In the genomic region with DNA sequence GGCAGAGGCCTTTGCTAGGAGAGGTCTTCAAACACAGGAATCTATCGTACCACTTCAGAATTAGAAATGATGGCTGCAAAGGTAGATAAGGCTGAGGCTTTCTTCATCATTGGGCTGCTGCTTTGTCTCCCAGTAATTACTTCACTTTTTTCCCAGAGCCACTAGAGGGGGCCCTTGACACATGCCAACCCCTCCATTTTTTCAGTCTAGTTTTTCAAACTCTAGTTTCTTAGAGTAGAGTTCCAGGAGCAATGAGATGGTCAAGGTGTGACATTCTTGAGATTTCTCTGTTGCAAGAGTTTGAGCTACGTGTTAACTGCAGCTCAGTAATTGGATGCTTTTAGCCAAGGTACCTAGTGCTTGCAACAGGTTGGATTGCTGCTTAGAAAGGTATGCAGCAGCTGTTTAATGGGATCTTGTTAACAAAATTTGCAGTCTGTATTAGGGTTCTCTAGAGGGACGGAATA, we compare ENCODE assay signal across 9 cellular contexts. TPM values are rescaled to one million over a fixed set of nuclear protein-coding genes. Genes with fewer than 3 reads are reported as not detected.
DNase-seq lines count a peak whose midpoint lies in the region; ATAC-seq and TF ChIP-seq lines count a peak whose summit lies in the region.
"Had no signal": no experiment of that assay in that cellular context is flagged by ENCODE, and none has a peak within 500 bp of the region (broad histone marks: within the 10 kb centered on the region; RNA-seq: fewer than 3 reads in every experiment).

No MANE protein-coding gene starts in this region.

- no peak overlapping the region for H3K4me3 ChIP-seq in KMS-11 (IDR thresholded peaks at IDR 0.05; ENCODE audit: insufficient read depth, low read depth, low read length)
- H3K4me3 ChIP-seq: BLaER1 had no signal

- no peak overlapping the region for H3K27ac ChIP-seq in KMS-11
- H3K27ac ChIP-seq: BLaER1 had no signal

- intact Hi-C loops in Right ventricle myocardium superior (cut with DNase I) = no loop called here

- no peaks in the 10 kb centered on the region for H3K27me3 Mint-ChIP-seq in activated naive CD4-positive, alpha-beta T cell treated with anti-CD3 and anti-CD28 coated beads, Interleukin-2, amount 50 U/mL, for 24 hours

- no peak overlapping the region for H2AFZ ChIP-seq in KMS-11 (ENCODE audit: low read depth)

- H3K9me3 Mint-ChIP-seq in activated naive CD4-positive, alpha-beta T cell treated with anti-CD3 and anti-CD28 coated beads, Interleukin-2, amount 50 U/mL, for 24 hours = no peaks in the 10 kb centered on the region

- H3K4me1 Mint-ChIP-seq in activated naive CD4-positive, alpha-beta T cell treated with anti-CD3 and anti-CD28 coated beads, Interleukin-2, amount 50 U/mL, for 24 hours = peaks cover 37% of the 10 kb centered on the region

- DNase-seq in NCI-H2081 (lab: John Stamatoyannopoulos, UW) (peak; percentile 14 to 37), NCI-H2081 treated with DMSO at 0.1 percent for 48 hours (lab: John Stamatoyannopoulos, UW) (no peak), RPMI7951 (ENCODE audit: low read depth) (peak; percentile 44), Right ventricle myocardium superior (no peak), pons (ENCODE audit: low spot score) (peak; percentile 51)

- H3K36me3 ChIP-seq in KMS-11 (ENCODE audit: insufficient read depth) = no peaks in the 10 kb centered on the region

- no peaks in the 10 kb centered on the region for H3K27me3 ChIP-seq in KMS-11 (ENCODE audit: insufficient read depth, low read depth)
- H3K27me3 ChIP-seq: BLaER1 had no signal

- H3K4me2 ChIP-seq in KMS-11 = no peak overlapping the region
- H3K4me2 ChIP-seq: BLaER1 had no signal

- peak; percentile 92 for TF ChIP-seq CTCF in KMS-11 (conservative IDR thresholded peaks at IDR 0.05; ENCODE audit: low read depth, low read length)

- no peaks in the 10 kb centered on the region for H3K79me2 ChIP-seq in KMS-11 (ENCODE audit: insufficient read depth, low read depth)

- no peaks in the 10 kb centered on the region for H3K36me3 Mint-ChIP-seq in activated naive CD4-positive, alpha-beta T cell treated with anti-CD3 and anti-CD28 coated beads, Interleukin-2, amount 50 U/mL, for 24 hours

- no peak overlapping the region for H3K4me3 Mint-ChIP-seq in activated naive CD4-positive, alpha-beta T cell treated with anti-CD3 and anti-CD28 coated beads, Interleukin-2, amount 50 U/mL, for 24 hours

- peaks cover 16% of the 10 kb centered on the region for H3K4me1 ChIP-seq in KMS-11 (ENCODE audit: low read depth, poor library complexity, severe bottlenecking)
- H3K4me1 ChIP-seq: BLaER1 had no signal

- no peaks in the 10 kb centered on the region for H4K20me1 ChIP-seq in KMS-11 (ENCODE audit: insufficient read depth)
- H4K20me1 ChIP-seq: BLaER1 had no signal

- no peak overlapping the region for H3K9ac ChIP-seq in KMS-11
- H3K9ac ChIP-seq: BLaER1 had no signal

- H3K27ac Mint-ChIP-seq in activated naive CD4-positive, alpha-beta T cell treated with anti-CD3 and anti-CD28 coated beads, Interleukin-2, amount 50 U/mL, for 24 hours = peak overlapping the region; percentile 2

- peak; percentile 75 for ATAC-seq in Right ventricle myocardium superior (ENCODE audit: poor library complexity)
- ATAC-seq in GM21360 (IDR thresholded peaks at IDR 0.05; ENCODE audit: unreplicated experiment) = no peak

RNA-seq across cellular contexts. Expression of gene RBM20, which starts 33.8 kb away (rescaled TPM):
- 0.20 and 0.36 TPM in 2 replicates for total RNA-seq in RPMI7951 (2014; rRNA removed; shearing (Covaris generic))
- total RNA-seq in Right ventricle myocardium superior = 103 TPM

RNA-seq across cellular contexts. Expression of gene SMC3, which starts 42.8 kb away (rescaled TPM):
- 34.4 and 43.0 TPM in 2 replicates for total RNA-seq in RPMI7951 (2014; rRNA removed; shearing (Covaris generic))
- 20.3 TPM for total RNA-seq in Right ventricle myocardium superior

Comparison
In these comparisons a context has a peak if more than half of its experiments do, and no peak if none do; other contexts are left out.
1. DNase-seq: peak in NCI-H2081 (2 of 2), RPMI7951 (single experiment) and pons (single experiment); none in NCI-H2081 treated with DMSO at 0.1 percent for 48 hours (single experiment) and Right ventricle myocardium superior (single experiment).
2. RNA of gene RBM20, which starts 33.8 kb away (total RNA-seq): 103 TPM in Right ventricle myocardium superior (single experiment); 0.20 to 0.36 TPM in RPMI7951; every median in the first group is over 10 times any median in the second.